ENCODE assay signal across 18 cellular contexts in genomic region chr2:144252694-144253093, GRCh38.
DNase-seq lines count a peak whose midpoint lies in the region; ATAC-seq, FAIRE-seq and TF ChIP-seq lines count a peak whose summit lies in the region.
"Had no signal": no experiment of that assay in that cellular context is flagged by ENCODE, and none has a peak within 500 bp of the region (broad histone marks: within the 10 kb centered on the region; RNA-seq: fewer than 3 reads in every experiment).

No MANE protein-coding gene starts in this region.

- H3K4me1 ChIP-seq in GM12878 (ENCODE audit: control insufficient read depth, insufficient read depth, low read length) (peaks cover 11% of the 10 kb centered on the region; the same call in 1 of the 2 replicates), endodermal cell (ENCODE audit: control insufficient read depth, insufficient read depth, low read length) (no peaks in the 10 kb centered on the region)
- H3K4me1 ChIP-seq: Caco-2 had no signal

- no peak for TF ChIP-seq POLR2A in GM12878 (IDR thresholded peaks at IDR 0.05; ENCODE audit: low read depth, low read length)

- WGBS in GM12878 (ENCODE audit: insufficient coverage, insufficient replicate concordance, low lambda C conversion rate, missing lambda C conversion rate), result 100% methylated on average over 1 of the region's 1 CpG
- WGBS in endodermal cell (ENCODE audit: insufficient coverage in 1 of 2, insufficient read length in 1 of 2), 2 experiments, result 100% methylated on average over 1 of the region's 1 CpG; no CpG with 5 or more reads in 1 of the 2 experiments

- in situ Hi-C loops in GM12878 (cut with MboI), result no loop called here

- no peaks in the 10 kb centered on the region for H3K27me3 ChIP-seq in GM12878 (replicated peaks in 1 of 2; ENCODE audit: control insufficient read depth in 2 of 2, insufficient read depth in 2 of 2, low read length in 1 of 2)
- H3K27me3 ChIP-seq in endodermal cell (ENCODE audit: control insufficient read depth, insufficient read depth, low read length, poor library complexity, severe bottlenecking), result no peaks in the 10 kb centered on the region

- no peak for FAIRE-seq in GM12878 (lab: Jason Lieb, UNC)
- FAIRE-seq: G401.6, GM19239 had no signal

- H3K4me3 ChIP-seq in GM12878 (no peak overlapping the region), endodermal cell (ENCODE audit: low read length) (peak overlapping the region; percentile 41)
- H3K4me3 ChIP-seq: GM23248 had no signal

- RAD21 ChIA-PET in GM12878 (lab: Charles Lee; ENCODE audit: unreplicated experiment), result interaction anchor here (4.0 kb wide), 1 partner anchor 12 kb away, joined by 13 read pairs; no protein-coding TSS in a partner anchor

- TF ChIP-seq CTCF in GM12878 (IDR thresholded peaks at IDR 0.05 in 2 of 3, conservative IDR thresholded peaks at IDR 0.05 in 1 of 3; ENCODE audit: control insufficient read depth in 2 of 3, extremely low read depth in 1 of 3, insufficient read depth in 1 of 3, low read depth in 3 of 3, low read length in 3 of 3), result no peak
- no peak for TF ChIP-seq CTCF in endodermal cell (conservative IDR thresholded peaks at IDR 0.05)

- no peaks in the 10 kb centered on the region for H3K36me3 ChIP-seq in GM12878 (ENCODE audit: control insufficient read depth in 2 of 2, insufficient read depth in 2 of 2, low read length in 1 of 2)
- no peaks in the 10 kb centered on the region for H3K36me3 ChIP-seq in endodermal cell (ENCODE audit: control insufficient read depth, insufficient read depth, low read length)

- SMC1A ChIA-PET in GM12878 (lab: Charles Lee; ENCODE audit: uncharacterized antibody, unreplicated experiment), result interaction anchor here (0.8 to 4.5 kb wide), 7 partner anchors 11 to 71 kb away, joined by 3 to 25 read pairs (median 3); no protein-coding TSS in a partner anchor

- H3K79me2 ChIP-seq in GM12878 (ENCODE audit: control insufficient read depth, insufficient read depth, low read length), result no peaks in the 10 kb centered on the region; the same call in 1 of the 2 replicates

- no peak for ATAC-seq in GM12878
- ATAC-seq in HG03439 (IDR thresholded peaks at IDR 0.05; ENCODE audit: unreplicated experiment), result no peak
- ATAC-seq: CD8-positive, alpha-beta T cell; HCT116 had no signal

- TF ChIP-seq RAD21 in GM12878 (IDR thresholded peaks at IDR 0.05; ENCODE audit: insufficient read depth, low read depth, low read length), result no peak

- TF ChIP-seq EP300 in GM12878 (IDR thresholded peaks at IDR 0.05; ENCODE audit: borderline replicate concordance in 1 of 2, control insufficient read depth in 1 of 2, low read depth in 2 of 2, low read length in 2 of 2), result no peak

- peaks cover 21% of the 10 kb centered on the region for H3K4me1 Mint-ChIP-seq in activated CD4-positive, alpha-beta T cell treated with anti-CD3 and anti-CD28 coated beads, Interleukin-2, amount 10 ng/mL, durations not matched to agents 24 days and 14 days
- H3K4me1 Mint-ChIP-seq in endodermal cell, result no peaks in the 10 kb centered on the region

- BruUV-seq in GM12878 (replicated peaks; lab: Mats Ljungman, UMichigan), result no TSS peak

- H3K27me3 Mint-ChIP-seq in activated CD4-positive, alpha-beta T cell treated with anti-CD3 and anti-CD28 coated beads, Interleukin-2, amount 10 ng/mL, durations not matched to agents 24 days and 14 days, result no peaks in the 10 kb centered on the region
- H3K27me3 Mint-ChIP-seq in endodermal cell (ENCODE audit: insufficient read depth), result no peaks in the 10 kb centered on the region
- H3K27me3 Mint-ChIP-seq: CD4-positive, CD25-positive, alpha-beta regulatory T cell had no signal

- H3K36me3 Mint-ChIP-seq in activated CD4-positive, alpha-beta T cell treated with anti-CD3 and anti-CD28 coated beads, Interleukin-2, amount 10 ng/mL, durations not matched to agents 24 days and 14 days (ENCODE audit: low read depth), result peaks cover 40% of the 10 kb centered on the region
- peaks cover 32% of the 10 kb centered on the region for H3K36me3 Mint-ChIP-seq in endodermal cell (ENCODE audit: low read depth)

- no peak overlapping the region for H3K27ac Mint-ChIP-seq in activated CD4-positive, alpha-beta T cell treated with anti-CD3 and anti-CD28 coated beads, Interleukin-2, amount 10 ng/mL, durations not matched to agents 24 days and 14 days
- H3K27ac Mint-ChIP-seq in endodermal cell, result no peak overlapping the region
- H3K27ac Mint-ChIP-seq: CD4-positive, CD25-positive, alpha-beta regulatory T cell; CD8-positive, alpha-beta T cell; H9 had no signal

- intact Hi-C loops in activated CD4-positive, alpha-beta T cell treated with anti-CD3 and anti-CD28 coated beads, Interleukin-2, amount 10 ng/mL, durations not matched to agents 24 days and 14 days (cut with micrococcal nuclease), result no loop called here
- intact Hi-C loops in GM12878 (cut with micrococcal nuclease; ENCODE audit: unreplicated experiment), result no loop called here

- H3K9me3 ChIP-seq in GM12878 (replicated peaks; ENCODE audit: control insufficient read depth, insufficient read depth, low read length) (peaks cover 20% of the 10 kb centered on the region), endodermal cell (ENCODE audit: control insufficient read depth, low read length) (peaks cover 51% of the 10 kb centered on the region)

- H3K9me3 Mint-ChIP-seq in activated CD4-positive, alpha-beta T cell treated with anti-CD3 and anti-CD28 coated beads, Interleukin-2, amount 10 ng/mL, durations not matched to agents 24 days and 14 days, result peaks cover 29% of the 10 kb centered on the region
- peaks cover 56% of the 10 kb centered on the region for H3K9me3 Mint-ChIP-seq in endodermal cell

- no peak overlapping the region for H3K9ac ChIP-seq in GM12878 (ENCODE audit: control insufficient read depth, insufficient read depth, low read length)
- no peak overlapping the region for H3K9ac ChIP-seq in endodermal cell (ENCODE audit: extremely low read depth, low read length, poor library complexity, severe bottlenecking)
- H3K9ac ChIP-seq: GM23248 had no signal

- no peak overlapping the region for H3K4me3 Mint-ChIP-seq in activated CD4-positive, alpha-beta T cell treated with anti-CD3 and anti-CD28 coated beads, Interleukin-2, amount 10 ng/mL, durations not matched to agents 24 days and 14 days
- H3K4me3 Mint-ChIP-seq in endodermal cell, result no peak overlapping the region
- H3K4me3 Mint-ChIP-seq: CD8-positive, alpha-beta T cell; H9 had no signal

- H2AFZ ChIP-seq in GM12878 (ENCODE audit: control insufficient read depth, low read depth, low read length), result no peak overlapping the region
- H2AFZ ChIP-seq: GM23248 had no signal

- H4K20me1 ChIP-seq in GM12878 (ENCODE audit: control insufficient read depth, insufficient read depth), result no peaks in the 10 kb centered on the region

- DNase-seq in activated CD4-positive, alpha-beta T cell treated with anti-CD3 and anti-CD28 coated beads, Interleukin-2, amount 10 ng/mL, durations not matched to agents 24 days and 14 days, result peak; percentile 27
- DNase-seq in activated CD4-positive, alpha-beta T cell treated with anti-CD3 and anti-CD28 coated beads, Interleukin-2, amount 50 U/mL, for 4 hours, result no peak
- DNase-seq in GM12878 (ENCODE audit: low read depth, low spot score) (no peak), endodermal cell (no peak), MV-4-11 (lab: John Stamatoyannopoulos, UW) (no peak)
- DNase-seq: 8988T; Caco-2; CD4-positive, CD25-positive, alpha-beta regulatory T cell; CD8-positive, alpha-beta T cell; DMS153; DND-41; GM23248; H9 had no signal

- CTCF ChIA-PET in GM12878 (lab: Yijun Ruan, JAX), result interaction anchor here (2.9 kb wide), 1 partner anchor 11 kb away, joined by 11 read pairs; no protein-coding TSS in a partner anchor

- no peak overlapping the region for H3K4me2 ChIP-seq in GM12878 (ENCODE audit: control insufficient read depth, insufficient read depth)

- no peak overlapping the region for H3K27ac ChIP-seq in GM12878 (ENCODE audit: control insufficient read depth, insufficient read depth)
- no peak overlapping the region for H3K27ac ChIP-seq in endodermal cell (ENCODE audit: low read depth, low read length)
- H3K27ac ChIP-seq: C4-2B, GM23248 had no signal

- POLR2A ChIA-PET in GM12878 (lab: Charles Lee), result no interaction called here

TF ChIP-seq in GM12878, 131 proteins besides CTCF, POLR2A, EP300 and RAD21:
- peak; percentile 55; the same call in 1 of the 2 replicates for TF ChIP-seq CBX5 (IDR thresholded peaks at IDR 0.05; ENCODE audit: low read depth)
- no peak for TF ChIP-seq MTA3 (IDR thresholded peaks at IDR 0.05; ENCODE audit: borderline replicate concordance, low read length)
